ENCODE assay signal across 22 cellular contexts in the genomic region with DNA sequence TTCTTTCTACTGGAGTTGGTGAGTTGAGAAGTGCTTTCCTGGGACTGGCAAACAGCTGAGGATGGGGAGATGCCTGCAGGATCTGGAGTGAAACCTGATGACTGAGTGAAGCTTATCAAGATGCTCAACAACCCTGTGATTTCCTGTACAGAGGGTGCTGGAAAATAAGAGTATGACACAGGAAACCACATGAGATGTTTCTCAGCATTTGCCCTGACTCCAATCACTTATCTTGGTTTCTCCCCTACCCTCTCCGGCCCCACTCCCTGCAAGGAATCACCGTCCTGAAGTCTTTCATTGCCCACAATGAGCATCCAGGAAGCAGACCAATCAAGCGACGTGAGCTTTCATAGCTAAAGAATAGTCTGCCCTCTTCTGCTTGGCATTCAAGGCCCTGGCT. TPM values are rescaled to one million over a fixed set of nuclear protein-coding genes. Genes with fewer than 3 reads are reported as not detected.
DNase-seq lines count a peak whose midpoint lies in the region; ATAC-seq lines count a peak whose summit lies in the region.
"Had no signal": no experiment of that assay in that cellular context is flagged by ENCODE, and none has a peak within 500 bp of the region (broad histone marks: within the 10 kb centered on the region; RNA-seq: fewer than 3 reads in every experiment).

A gene (minus strand): TSS at position 89 of the 400 bp plus-strand sequence. CDS start 4,315 bp downstream, outside the sequence.

- peaks cover 18% of the 10 kb centered on the region for H3K4me1 Mint-ChIP-seq in activated naive CD4-positive, alpha-beta T cell treated with anti-CD3 and anti-CD28 coated beads for 36 hours (ENCODE audit: low read depth)
- peaks cover 16% of the 10 kb centered on the region for H3K4me1 Mint-ChIP-seq in activated naive CD4-positive, alpha-beta T cell treated with anti-CD3 and anti-CD28 coated beads, Interleukin-2, amount 10 ng/mL, durations not matched to agents 7 days and 5 days
- peaks cover 17% of the 10 kb centered on the region for H3K4me1 Mint-ChIP-seq in activated naive CD8-positive, alpha-beta T cell treated with anti-CD3 and anti-CD28 coated beads for 36 hours
- H3K4me1 Mint-ChIP-seq: stimulated activated naive B cell treated with anti-CD40 and anti-IgM and Interleukin-4, amounts not matched to agents 10 μg/mL and 1 μg/mL and 100 μg/mL, for 72 hours had no signal

- in situ Hi-C loops in KBM-7 (cut with MboI; ENCODE audit: low pct_unique_long_range_greater_than_20kb, low sequenced_read_pairs) = no loop called here

- CTCF ChIA-PET in activated naive CD4-positive, alpha-beta T cell treated with anti-CD3 and anti-CD28 coated beads for 36 hours (lab: Charles Lee) = interaction anchor here (0.7 to 3.0 kb wide), 3 partner anchors 10 to 16 kb away, joined by 4 to 18 read pairs (median 17); no protein-coding TSS in a partner anchor
- CTCF ChIA-PET in activated naive CD4-positive, alpha-beta T cell treated with anti-CD3 and anti-CD28 coated beads, Interleukin-2, amount 10 ng/mL, durations not matched to agents 7 days and 5 days (lab: Charles Lee) = interaction anchor here (1.0 to 3.0 kb wide), 5 partner anchors 9 to 48 kb away, joined by 3 to 17 read pairs (median 4); no protein-coding TSS in a partner anchor

- DNase-seq in activated naive CD4-positive, alpha-beta T cell treated with anti-CD3 and anti-CD28 coated beads for 36 hours = peak; percentile 58
- no peak for DNase-seq in activated naive CD4-positive, alpha-beta T cell treated with anti-CD3 and anti-CD28 coated beads, Interleukin-2, amount 10 ng/mL, durations not matched to agents 7 days and 5 days
- peak; percentile 42 for DNase-seq in KBM-7
- DNase-seq in activated naive CD8-positive, alpha-beta T cell treated with anti-CD3 and anti-CD28 coated beads for 36 hours = peak; percentile 10
- peak; percentile 34 for DNase-seq in stimulated activated CD8-positive, alpha-beta memory T cell treated with anti-CD3 and anti-CD28 coated beads, Interleukin-4, amount 100 ng/mL, for 48 hours
- no peak for DNase-seq in CD1c-positive myeloid dendritic cell (ENCODE audit: extremely low spot score)
- DNase-seq: activated gamma-delta T cell treated with Interleukin-2 at 50 U/mL for 16 hours; colonic mucosa; COR-L47; islet precursor cell; lower lobe of right lung; NCI-H1930; NCI-H446; occipital lobe; retina; stimulated activated naive B cell treated with anti-CD40 and anti-IgM and Interleukin-4, amounts not matched to agents 10 μg/mL and 1 μg/mL and 100 μg/mL, for 72 hours; tibial artery had no signal

- no peak for ATAC-seq in GM21528 (IDR thresholded peaks at IDR 0.05; ENCODE audit: low FRiP score, unreplicated experiment)
- no peak for ATAC-seq in HG03469 (IDR thresholded peaks at IDR 0.05; ENCODE audit: unreplicated experiment)
- ATAC-seq: K562; lower lobe of right lung; stimulated activated naive B cell treated with anti-CD40 and anti-IgM and Interleukin-4, amounts not matched to agents 10 μg/mL and 1 μg/mL and 100 μg/mL, for 72 hours had no signal

- no peak within 1 kb of the TSS for H3K27ac Mint-ChIP-seq in activated naive CD4-positive, alpha-beta T cell treated with anti-CD3 and anti-CD28 coated beads for 36 hours
- no peak within 1 kb of the TSS for H3K27ac Mint-ChIP-seq in activated naive CD4-positive, alpha-beta T cell treated with anti-CD3 and anti-CD28 coated beads, Interleukin-2, amount 10 ng/mL, durations not matched to agents 7 days and 5 days
- H3K27ac Mint-ChIP-seq in activated naive CD8-positive, alpha-beta T cell treated with anti-CD3 and anti-CD28 coated beads for 36 hours = no peak within 1 kb of the TSS
- H3K27ac Mint-ChIP-seq: stimulated activated naive B cell treated with anti-CD40 and anti-IgM and Interleukin-4, amounts not matched to agents 10 μg/mL and 1 μg/mL and 100 μg/mL, for 72 hours had no signal

- intact Hi-C loops in activated naive CD4-positive, alpha-beta T cell treated with anti-CD3 and anti-CD28 coated beads for 36 hours (cut with micrococcal nuclease) = no loop called here

- no peaks in the 10 kb centered on the region for H3K9me3 Mint-ChIP-seq in activated naive CD4-positive, alpha-beta T cell treated with anti-CD3 and anti-CD28 coated beads for 36 hours
- H3K9me3 Mint-ChIP-seq in activated naive CD4-positive, alpha-beta T cell treated with anti-CD3 and anti-CD28 coated beads, Interleukin-2, amount 10 ng/mL, durations not matched to agents 7 days and 5 days = no peaks in the 10 kb centered on the region
- H3K9me3 Mint-ChIP-seq in activated naive CD8-positive, alpha-beta T cell treated with anti-CD3 and anti-CD28 coated beads for 36 hours = no peaks in the 10 kb centered on the region

- H3K4me3 Mint-ChIP-seq in activated naive CD4-positive, alpha-beta T cell treated with anti-CD3 and anti-CD28 coated beads for 36 hours = no peak within 1 kb of the TSS
- H3K4me3 Mint-ChIP-seq in activated naive CD4-positive, alpha-beta T cell treated with anti-CD3 and anti-CD28 coated beads, Interleukin-2, amount 10 ng/mL, durations not matched to agents 7 days and 5 days = no peak within 1 kb of the TSS
- H3K4me3 Mint-ChIP-seq in activated naive CD8-positive, alpha-beta T cell treated with anti-CD3 and anti-CD28 coated beads for 36 hours = no peak within 1 kb of the TSS
- H3K4me3 Mint-ChIP-seq: stimulated activated naive B cell treated with anti-CD40 and anti-IgM and Interleukin-4, amounts not matched to agents 10 μg/mL and 1 μg/mL and 100 μg/mL, for 72 hours had no signal

- peaks cover 1% of the 10 kb centered on the region for H3K27me3 Mint-ChIP-seq in activated naive CD4-positive, alpha-beta T cell treated with anti-CD3 and anti-CD28 coated beads for 36 hours (ENCODE audit: low read depth)
- H3K27me3 Mint-ChIP-seq in activated naive CD4-positive, alpha-beta T cell treated with anti-CD3 and anti-CD28 coated beads, Interleukin-2, amount 10 ng/mL, durations not matched to agents 7 days and 5 days = peaks cover 8% of the 10 kb centered on the region
- H3K27me3 Mint-ChIP-seq in activated naive CD8-positive, alpha-beta T cell treated with anti-CD3 and anti-CD28 coated beads for 36 hours = peaks cover 29% of the 10 kb centered on the region

- H3K36me3 Mint-ChIP-seq in activated naive CD4-positive, alpha-beta T cell treated with anti-CD3 and anti-CD28 coated beads for 36 hours (ENCODE audit: low read depth) = no peaks in the 10 kb centered on the region
- no peaks in the 10 kb centered on the region for H3K36me3 Mint-ChIP-seq in activated naive CD4-positive, alpha-beta T cell treated with anti-CD3 and anti-CD28 coated beads, Interleukin-2, amount 10 ng/mL, durations not matched to agents 7 days and 5 days
- H3K36me3 Mint-ChIP-seq in activated naive CD8-positive, alpha-beta T cell treated with anti-CD3 and anti-CD28 coated beads for 36 hours = no peaks in the 10 kb centered on the region
- H3K36me3 Mint-ChIP-seq: stimulated activated naive B cell treated with anti-CD40 and anti-IgM and Interleukin-4, amounts not matched to agents 10 μg/mL and 1 μg/mL and 100 μg/mL, for 72 hours had no signal

RNA-seq across cellular contexts. Expression of the gene that starts here (rescaled TPM):
- not detected for total RNA-seq in activated naive CD4-positive, alpha-beta T cell treated with anti-CD3 and anti-CD28 coated beads for 36 hours
- total RNA-seq in activated naive CD8-positive, alpha-beta T cell treated with anti-CD3 and anti-CD28 coated beads for 36 hours = under 1 TPM in 1 of 2 experiments, not detected in 1; 0.16 TPM
- total RNA-seq: astrocyte, colonic mucosa, K562, lower lobe of right lung, occipital lobe, RPMI7951 had no signal

Comparison
In these comparisons a context has a peak if more than half of its experiments do, and no peak if none do; other contexts are left out.
1. Peak in DNase-seq in activated naive CD4-positive, alpha-beta T cell treated with anti-CD3 and anti-CD28 coated beads for 36 hours; RNA of the gene not detected or under 1 TPM.
2. Peak in DNase-seq in activated naive CD8-positive, alpha-beta T cell treated with anti-CD3 and anti-CD28 coated beads for 36 hours; RNA of the gene not detected or under 1 TPM.
3. DNase-seq: peak in KBM-7 (single experiment) and stimulated activated CD8-positive, alpha-beta memory T cell treated with anti-CD3 and anti-CD28 coated beads, Interleukin-4, amount 100 ng/mL, for 48 hours (single experiment); none in activated naive CD4-positive, alpha-beta T cell treated with anti-CD3 and anti-CD28 coated beads, Interleukin-2, amount 10 ng/mL, durations not matched to agents 7 days and 5 days (single experiment) and CD1c-positive myeloid dendritic cell (single experiment).